Comparison of ENCODE assay signal across 16 cellular contexts in genomic region chr6:78300885-78301284, GRCh38.
DNase-seq lines count a peak whose midpoint lies in the region; ATAC-seq and TF ChIP-seq lines count a peak whose summit lies in the region.
"Had no signal": no experiment of that assay in that cellular context is flagged by ENCODE, and none has a peak within 500 bp of the region (broad histone marks: within the 10 kb centered on the region; RNA-seq: fewer than 3 reads in every experiment).

No MANE protein-coding gene starts in this region.

- no peak overlapping the region for H3K4me3 ChIP-seq in HCT116 (replicated peaks in 1 of 2; ENCODE audit: low read depth in 1 of 2, low read length in 2 of 2)
- no peak overlapping the region for H3K4me3 ChIP-seq in brain microvascular endothelial cell (ENCODE audit: low read depth, low read length)
- no peak overlapping the region for H3K4me3 ChIP-seq in gastrocnemius medialis
- no peak overlapping the region for H3K4me3 ChIP-seq in transverse colon
- H3K4me3 ChIP-seq: BLaER1, Peyer's patch had no signal

- intact Hi-C loops in HCT116 (cut with micrococcal nuclease) (loop anchor here (10.0 kb wide), 1 partner anchor 676 kb away; no protein-coding TSS in a partner anchor), gastrocnemius medialis (cut with DNase I; ENCODE audit: low total_unique reads) (no loop called here), transverse colon (cut with DNase I; ENCODE audit: low total_unique reads) (no loop called here)

- TF ChIP-seq POLR2A in HCT116 (IDR thresholded peaks at IDR 0.05; ENCODE audit: borderline replicate concordance, extremely low read depth, insufficient read depth, insufficient read length) (no peak), gastrocnemius medialis (IDR thresholded peaks at IDR 0.05) (no peak), transverse colon (IDR thresholded peaks at IDR 0.05) (no peak)

- no peak for TF ChIP-seq RAD21 in HCT116 (IDR thresholded peaks at IDR 0.05; ENCODE audit: low read depth)

- H3K9me2 ChIP-seq in HCT116 (ENCODE audit: insufficient read depth): no peaks in the 10 kb centered on the region

- H2AFZ ChIP-seq in HCT116 (ENCODE audit: low read depth, low read length, poor library complexity, severe bottlenecking): no peak overlapping the region

- H3K79me2 ChIP-seq in HCT116 (ENCODE audit: insufficient read depth, low read length): no peaks in the 10 kb centered on the region

- H3K9me3 ChIP-seq in HCT116 (ENCODE audit: control insufficient read depth in 1 of 2, insufficient read depth in 1 of 2, low read depth in 1 of 2, low read length in 2 of 2) (no peaks in the 10 kb centered on the region), gastrocnemius medialis (no peaks in the 10 kb centered on the region), transverse colon (no peaks in the 10 kb centered on the region)
- H3K9me3 ChIP-seq: BLaER1, Peyer's patch had no signal

- H3K4me1 ChIP-seq in HCT116 (ENCODE audit: control insufficient read depth in 1 of 2, insufficient read depth in 2 of 2, low read length in 2 of 2): peaks cover 3 to 6% of the 10 kb centered on the region in 2 experiments; a peak in 2 of 4 replicates
- H3K4me1 ChIP-seq in gastrocnemius medialis: no peaks in the 10 kb centered on the region
- no peaks in the 10 kb centered on the region for H3K4me1 ChIP-seq in transverse colon
- H3K4me1 ChIP-seq: BLaER1, Peyer's patch had no signal

- H3K27me3 ChIP-seq in HCT116 (ENCODE audit: insufficient read depth, low read length) (no peaks in the 10 kb centered on the region), brain microvascular endothelial cell (replicated peaks) (no peaks in the 10 kb centered on the region), gastrocnemius medialis (no peaks in the 10 kb centered on the region), transverse colon (no peaks in the 10 kb centered on the region)
- H3K27me3 ChIP-seq: BLaER1, Peyer's patch had no signal

- H4K20me1 ChIP-seq in HCT116 (ENCODE audit: insufficient read depth): no peaks in the 10 kb centered on the region
- H4K20me1 ChIP-seq: BLaER1 had no signal

- H3K9ac ChIP-seq in HCT116 (ENCODE audit: low read length): no peak overlapping the region
- H3K9ac ChIP-seq: BLaER1 had no signal

- no TSS peak for BruUV-seq in HCT116 (replicated peaks; lab: Mats Ljungman, UMichigan)

- H3K36me3 ChIP-seq in HCT116 (ENCODE audit: control insufficient read depth in 1 of 2, insufficient read depth in 2 of 2, low read length in 2 of 2) (no peaks in the 10 kb centered on the region), brain microvascular endothelial cell (replicated peaks) (no peaks in the 10 kb centered on the region), gastrocnemius medialis (no peaks in the 10 kb centered on the region), transverse colon (no peaks in the 10 kb centered on the region)
- H3K36me3 ChIP-seq: BLaER1, Peyer's patch had no signal

- POLR2A ChIA-PET in HCT116 (lab: Charles Lee): no interaction called here

- ATAC-seq in HCT116: no peak
- ATAC-seq in gastrocnemius medialis: no peak
- ATAC-seq: HepG2 had no signal

- RAD21 ChIA-PET in HCT116 (lab: Charles Lee; ENCODE audit: low non-redundant PET in 1 of 2, low total read pairs in 2 of 2, uncharacterized antibody in 2 of 2, unreplicated experiment in 2 of 2): no interaction called here

- WGBS in transverse colon (ENCODE audit: low coverage in 1 of 2), 2 donors: 49 to 50% methylated on average over 2 of the region's 2 CpGs

- no peak overlapping the region for H3K27ac ChIP-seq in HCT116 (ENCODE audit: low read depth, low read length)
- H3K27ac ChIP-seq in brain microvascular endothelial cell: no peak overlapping the region
- no peak overlapping the region for H3K27ac ChIP-seq in gastrocnemius medialis
- H3K27ac ChIP-seq in transverse colon: no peak overlapping the region
- H3K27ac ChIP-seq: BLaER1, Peyer's patch had no signal

- no peak for DNase-seq in HCT116 (ENCODE audit: low read depth, low spot score)
- DNase-seq in LHCN-M2 (ENCODE audit: low read depth): peak; percentile 30
- peak; percentile 34 for DNase-seq in brain microvascular endothelial cell
- DNase-seq in myocyte (ENCODE audit: low read depth): peak; percentile 2
- DNase-seq in gastrocnemius medialis: no peak
- no peak for DNase-seq in NCI-H446 (lab: John Stamatoyannopoulos, UW)
- no peak for DNase-seq in transverse colon
- DNase-seq: CD4-positive, alpha-beta memory T cell; GOT3; KBM-7; NCI-H187 treated with DMSO at 0.1 percent for 48 hours; NCI-H526 treated with DMSO at 0.1 percent for 48 hours; Peyer's patch; Right ventricle myocardium superior had no signal

- CTCF ChIA-PET in HCT116 (lab: Charles Lee): no interaction called here

- TF ChIP-seq EP300 in transverse colon (IDR thresholded peaks at IDR 0.05; ENCODE audit: low read depth): no peak

- in situ Hi-C loops in brain microvascular endothelial cell (cut with HindIII; ENCODE audit: low pct_ligation_motif_present, low sequenced_read_pairs): no loop called here
- in situ Hi-C loops in gastrocnemius medialis (cut with MboI; ENCODE audit: low sequenced_read_pairs in 4 of 4): no loop called here
- in situ Hi-C loops in transverse colon (cut with MboI; ENCODE audit: low pct_ligation_motif_present in 1 of 4, low pct_unique_long_range_greater_than_20kb in 1 of 4, low sequenced_read_pairs in 3 of 4): no loop called here

- TF ChIP-seq CTCF in HCT116 (IDR thresholded peaks at IDR 0.05 in 2 of 3, conservative IDR thresholded peaks at IDR 0.05 in 1 of 3; ENCODE audit: borderline replicate concordance in 1 of 3, insufficient read depth in 1 of 3, low read depth in 2 of 3, low read length in 2 of 3) (no peak), brain microvascular endothelial cell (IDR thresholded peaks at IDR 0.05; ENCODE audit: low read depth, low read length, missing control alignments) (no peak), gastrocnemius medialis (IDR thresholded peaks at IDR 0.05 in 4 of 5, conservative IDR thresholded peaks at IDR 0.05 in 1 of 5) (no peak), transverse colon (IDR thresholded peaks at IDR 0.05) (no peak)

- no peak overlapping the region for H3K4me2 ChIP-seq in HCT116 (ENCODE audit: low read length)
- H3K4me2 ChIP-seq: BLaER1 had no signal

TF ChIP-seq in HCT116, 20 proteins besides CTCF, POLR2A, EP300 and RAD21:
- TF ChIP-seq FOSL1 (IDR thresholded peaks at IDR 0.05; ENCODE audit: low read depth): 0 out of 2 replicates have a peak, but pooled peaks have one; percentile 13
- TF ChIP-seq SRF (IDR thresholded peaks at IDR 0.05; ENCODE audit: low read depth): no peak
- no peak for TF ChIP-seq SP1 (IDR thresholded peaks at IDR 0.05; ENCODE audit: low read depth)
- TF ChIP-seq TCF7L2 (IDR thresholded peaks at IDR 0.05; ENCODE audit: borderline replicate concordance, extremely low read depth, insufficient read depth, insufficient read length): no peak
- TF ChIP-seq EGR1 (IDR thresholded peaks at IDR 0.05; ENCODE audit: low read depth): no peak

Comparison
In these comparisons a context has a peak if more than half of its experiments do, and no peak if none do; other contexts are left out.
1. DNase-seq: peak in LHCN-M2 (single experiment), brain microvascular endothelial cell (single experiment) and myocyte (single experiment); none in HCT116 (single experiment), gastrocnemius medialis (0 of 2), NCI-H446 (0 of 2) and transverse colon (single experiment).